1 cellular context compared by ENCODE assay signal in genomic region chr1:202501281-202501680, GRCh38.
TF ChIP-seq lines count a peak whose summit lies in the region.

No MANE protein-coding gene starts in this region.

TF ChIP-seq in SK-N-SH treated with all-trans-retinoic acid at 6 μM for 48 hours, 23 proteins besides CTCF, POLR2A, EP300 and RAD21 (continued from another document):
- no peak for TF ChIP-seq SNAI2 (CRISPR knock-in tag; IDR thresholded peaks at IDR 0.05)
